9 cellular contexts compared by ENCODE assay signal in the genomic region with DNA sequence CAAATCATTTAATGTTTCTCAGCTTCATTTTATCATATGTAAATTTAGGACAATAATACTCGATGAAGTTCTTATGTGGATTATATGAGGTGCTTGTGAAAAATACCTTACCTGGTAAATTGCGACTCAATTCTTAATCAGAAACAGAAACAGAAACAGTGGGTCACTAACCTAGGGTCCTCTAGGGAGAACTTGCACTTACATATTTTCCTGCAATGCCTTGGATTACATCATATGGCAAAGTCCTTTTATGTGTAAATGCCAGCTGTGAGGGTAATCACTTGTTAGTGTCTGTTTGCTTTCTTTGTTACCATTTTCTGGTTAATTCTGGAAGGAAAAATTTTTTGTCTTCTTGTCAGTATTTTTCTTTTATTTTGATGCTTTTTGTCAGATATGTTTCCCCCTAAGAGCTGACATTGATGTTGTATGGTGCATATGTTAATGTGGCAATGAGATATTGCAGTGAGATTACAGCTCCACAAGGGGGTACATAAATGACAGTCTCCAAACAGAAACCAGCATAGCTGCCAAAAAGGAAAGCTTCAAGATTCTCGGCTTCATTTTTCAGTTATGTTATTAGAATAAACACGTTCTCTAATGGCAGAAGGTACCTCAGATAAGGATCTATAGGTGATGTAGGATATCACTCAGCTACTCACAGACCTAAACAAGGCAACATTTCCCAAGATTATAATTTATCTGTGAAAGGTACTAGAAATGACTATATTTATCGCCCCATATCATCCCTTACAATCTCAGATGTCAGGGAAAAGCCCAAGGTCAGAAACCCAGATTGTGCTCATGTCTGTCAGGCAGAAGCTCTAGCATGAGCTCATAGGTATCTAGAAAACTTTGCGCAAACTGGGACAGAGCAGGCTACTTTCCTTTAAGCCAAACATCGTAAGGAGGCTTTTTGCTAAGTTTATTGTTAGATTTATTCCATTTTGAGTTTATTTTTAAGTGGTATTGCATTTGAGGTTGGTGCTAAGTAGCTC.
A peak's percentile ranks its signal among the peaks of the same experiment; 100 is the strongest.
DNase-seq lines count a peak whose midpoint lies in the region; ATAC-seq, FAIRE-seq and TF ChIP-seq lines count a peak whose summit lies in the region.
"Had no signal": no experiment of that assay in that cellular context is flagged by ENCODE, and none has a peak within 500 bp of the region (broad histone marks: within the 10 kb centered on the region; RNA-seq: fewer than 3 reads in every experiment).

No MANE protein-coding gene starts in this region.

- no peak overlapping the region for H3K27ac ChIP-seq in neural progenitor cell

- TF ChIP-seq CTCF in neural progenitor cell (IDR thresholded peaks at IDR 0.05), result peak; percentile 15

- H3K4me1 ChIP-seq in neural progenitor cell, result no peaks in the 10 kb centered on the region

- DNase-seq in neural progenitor cell (ENCODE audit: low spot score) (no peak), NCI-H2029 treated with DMSO at 0.1 percent for 48 hours (lab: John Stamatoyannopoulos, UW) (no peak), islet precursor cell (no peak), AG20443 (ENCODE audit: low spot score) (no peak), NCI-H2196 (lab: John Stamatoyannopoulos, UW; ENCODE audit: unreplicated experiment) (no peak)
- DNase-seq: NCI-H2029 had no signal

- no peak overlapping the region for H3K4me3 Mint-ChIP-seq in neural progenitor cell

- H2AFZ ChIP-seq in neural progenitor cell (replicated peaks), result no peak overlapping the region

- no peaks in the 10 kb centered on the region for H4K20me1 ChIP-seq in neural progenitor cell (ENCODE audit: low read depth)

- H3K9me3 Mint-ChIP-seq in neural progenitor cell, result peaks cover 6% of the 10 kb centered on the region

- H3F3A ChIP-seq in neural progenitor cell (ENCODE audit: low read depth), result no peaks in the 10 kb centered on the region

- H3K4me3 ChIP-seq in neural progenitor cell, result no peak overlapping the region

- H3K9me3 ChIP-seq in neural progenitor cell (ENCODE audit: low read depth), result no peaks in the 10 kb centered on the region

- H3K27ac Mint-ChIP-seq in neural progenitor cell, result no peak overlapping the region

- ATAC-seq in GM18907 (IDR thresholded peaks at IDR 0.05; ENCODE audit: unreplicated experiment), result peak; percentile 65
- ATAC-seq in HG02973 (IDR thresholded peaks at IDR 0.05; ENCODE audit: unreplicated experiment), result peak; percentile 84

- H3K4me2 ChIP-seq in neural progenitor cell, result no peak overlapping the region

- H3K4me1 Mint-ChIP-seq in neural progenitor cell, result no peaks in the 10 kb centered on the region

- no peaks in the 10 kb centered on the region for H3K27me3 ChIP-seq in neural progenitor cell

- H3K79me2 ChIP-seq in neural progenitor cell (ENCODE audit: low read depth), result no peaks in the 10 kb centered on the region

- peak; percentile 5 for FAIRE-seq in TTC549 (lab: Jason Lieb, UNC)

- H3K27me3 Mint-ChIP-seq in neural progenitor cell (ENCODE audit: insufficient read depth, low read depth), result no peaks in the 10 kb centered on the region

- H3K36me3 ChIP-seq in neural progenitor cell, result no peaks in the 10 kb centered on the region

- no peak overlapping the region for H3K9ac ChIP-seq in neural progenitor cell

- H3K36me3 Mint-ChIP-seq in neural progenitor cell, result no peaks in the 10 kb centered on the region
